In genomic region chr10:98696516-98696915, GRCh38 we compare ENCODE assay signal across 14 cellular contexts.
DNase-seq lines count a peak whose midpoint lies in the region; ATAC-seq and TF ChIP-seq lines count a peak whose summit lies in the region.
"Had no signal": no experiment of that assay in that cellular context is flagged by ENCODE, and none has a peak within 500 bp of the region (broad histone marks: within the 10 kb centered on the region; RNA-seq: fewer than 3 reads in every experiment).

No MANE protein-coding gene starts in this region.

- H2AFZ ChIP-seq in H9 (ENCODE audit: low read length) (no peak overlapping the region), neural progenitor cell (replicated peaks) (peak overlapping the region; percentile 57)

- no peak overlapping the region for H4K5ac ChIP-seq in H9 (ENCODE audit: insufficient read length, low read depth, low read length)

- no peak overlapping the region for H2BK5ac ChIP-seq in H9 (ENCODE audit: insufficient read length, low read length)

- no peak for TF ChIP-seq CTCF in H9 (conservative IDR thresholded peaks at IDR 0.05)
- TF ChIP-seq CTCF in endodermal cell (conservative IDR thresholded peaks at IDR 0.05): no peak
- no peak for TF ChIP-seq CTCF in neural progenitor cell (IDR thresholded peaks at IDR 0.05)

- no peak overlapping the region for H3K56ac ChIP-seq in H9 (ENCODE audit: insufficient read length, low read depth, low read length)

- no peak overlapping the region for H2BK20ac ChIP-seq in H9 (ENCODE audit: low read depth, low read length, poor library complexity, severe bottlenecking)

- DNase-seq in H9 (no peak), SJCRH30 (peak; percentile 83 to 85), endodermal cell (peak; percentile 64), neural progenitor cell (ENCODE audit: low spot score) (peak; percentile 52), NCI-H1048 (lab: John Stamatoyannopoulos, UW) (no peak)
- DNase-seq: Calu3; CD8-positive, alpha-beta T cell; DMS79 treated with DMSO at 0.1 percent for 48 hours; GF-D8 had no signal

- no peak for ATAC-seq in GM21447 (IDR thresholded peaks at IDR 0.05; ENCODE audit: unreplicated experiment)
- ATAC-seq in HG03175 (IDR thresholded peaks at IDR 0.05; ENCODE audit: unreplicated experiment): no peak
- ATAC-seq: CD8-positive, alpha-beta T cell had no signal

- peak overlapping the region; percentile 58 for H3K18ac ChIP-seq in H9 (ENCODE audit: insufficient read length, low read depth, low read length)

- H3K4me3 ChIP-seq in SJCRH30: no peak overlapping the region
- no peak overlapping the region for H3K4me3 ChIP-seq in endodermal cell (ENCODE audit: low read length)
- H3K4me3 ChIP-seq in neural progenitor cell: no peak overlapping the region
- H3K4me3 ChIP-seq: BLaER1 treated with 17β-estradiol and CSF1 and Interleukin-3, amounts not matched to agents 10 nM and 100 nM; HAP-1 had no signal

- peaks cover 3 to 5% of the 10 kb centered on the region in 2 experiments; a peak in 3 of 4 replicates for H3K4me1 Mint-ChIP-seq in H9
- H3K4me1 Mint-ChIP-seq in endodermal cell: peaks cover 3% of the 10 kb centered on the region
- H3K4me1 Mint-ChIP-seq in neural progenitor cell: no peaks in the 10 kb centered on the region
- H3K4me1 Mint-ChIP-seq: B cell had no signal

- H3K79me2 ChIP-seq in H9 (ENCODE audit: insufficient read depth, low read length): no peaks in the 10 kb centered on the region
- no peaks in the 10 kb centered on the region for H3K79me2 ChIP-seq in neural progenitor cell (ENCODE audit: low read depth)

- H3K36me3 ChIP-seq in SJCRH30 (no peaks in the 10 kb centered on the region), endodermal cell (ENCODE audit: control insufficient read depth, insufficient read depth, low read length) (no peaks in the 10 kb centered on the region), neural progenitor cell (no peaks in the 10 kb centered on the region)
- H3K36me3 ChIP-seq: BLaER1 treated with 17β-estradiol and CSF1 and Interleukin-3, amounts not matched to agents 10 nM and 100 nM; HAP-1 had no signal

- H3K9me3 ChIP-seq in H9 (ENCODE audit: control insufficient read depth, low read depth, low read length) (no peaks in the 10 kb centered on the region), SJCRH30 (replicated peaks) (no peaks in the 10 kb centered on the region; the same call in 1 of the 2 replicates), endodermal cell (ENCODE audit: control insufficient read depth, low read length) (no peaks in the 10 kb centered on the region), neural progenitor cell (ENCODE audit: low read depth) (no peaks in the 10 kb centered on the region)
- H3K9me3 ChIP-seq: HAP-1 had no signal

- H3K27ac Mint-ChIP-seq in H9 (no peak overlapping the region), endodermal cell (no peak overlapping the region), neural progenitor cell (no peak overlapping the region)
- H3K27ac Mint-ChIP-seq: B cell; CD8-positive, alpha-beta T cell had no signal

- H2AK5ac ChIP-seq in H9 (ENCODE audit: insufficient read length, low read length): no peak overlapping the region

- H3K27ac ChIP-seq in H9 (ENCODE audit: insufficient read length, low read depth, low read length): no peak overlapping the region
- no peak overlapping the region; the same call in 1 of the 2 replicates for H3K27ac ChIP-seq in SJCRH30
- no peak overlapping the region for H3K27ac ChIP-seq in endodermal cell (ENCODE audit: low read depth, low read length)
- H3K27ac ChIP-seq in neural progenitor cell: no peak overlapping the region
- H3K27ac ChIP-seq: BLaER1 treated with 17β-estradiol and CSF1 and Interleukin-3, amounts not matched to agents 10 nM and 100 nM had no signal

- H3K4me2 ChIP-seq in H9 (ENCODE audit: insufficient read depth, insufficient read length, low read length) (no peak overlapping the region), neural progenitor cell (no peak overlapping the region)
- H3K4me2 ChIP-seq: BLaER1 treated with 17β-estradiol and CSF1 and Interleukin-3, amounts not matched to agents 10 nM and 100 nM had no signal

- no peaks in the 10 kb centered on the region for H3K9me3 Mint-ChIP-seq in H9
- no peaks in the 10 kb centered on the region for H3K9me3 Mint-ChIP-seq in endodermal cell
- no peaks in the 10 kb centered on the region for H3K9me3 Mint-ChIP-seq in neural progenitor cell
- H3K9me3 Mint-ChIP-seq: CD8-positive, alpha-beta T cell had no signal

- H3K36me3 Mint-ChIP-seq in H9 (ENCODE audit: insufficient read depth in 1 of 3, low read depth in 3 of 3) (0 out of 7 replicates have a peak, but pooled peaks cover 0 to 2% (median 0%) of the 10 kb centered on the region in 3 experiments), endodermal cell (ENCODE audit: low read depth) (no peaks in the 10 kb centered on the region), neural progenitor cell (no peaks in the 10 kb centered on the region)
- H3K36me3 Mint-ChIP-seq: CD8-positive, alpha-beta T cell had no signal

- no peak overlapping the region for H4K91ac ChIP-seq in H9 (ENCODE audit: insufficient read length, low read depth, low read length)

- H2BK120ac ChIP-seq in H9 (ENCODE audit: low read depth, low read length, poor library complexity, severe bottlenecking): no peak overlapping the region

- no peak overlapping the region for H3K4ac ChIP-seq in H9 (ENCODE audit: low read depth, low read length)

- no peaks in the 10 kb centered on the region for H3K27me3 ChIP-seq in H9 (ENCODE audit: insufficient read depth, low read length)
- no peaks in the 10 kb centered on the region for H3K27me3 ChIP-seq in SJCRH30
- peaks cover 4% of the 10 kb centered on the region for H3K27me3 ChIP-seq in endodermal cell (ENCODE audit: control insufficient read depth, insufficient read depth, low read length, poor library complexity, severe bottlenecking)
- no peaks in the 10 kb centered on the region for H3K27me3 ChIP-seq in neural progenitor cell
- H3K27me3 ChIP-seq: BLaER1 treated with 17β-estradiol and CSF1 and Interleukin-3, amounts not matched to agents 10 nM and 100 nM had no signal

- no peak overlapping the region for H2BK15ac ChIP-seq in H9 (ENCODE audit: low read depth, low read length)

- H3F3A ChIP-seq in neural progenitor cell (ENCODE audit: low read depth): no peaks in the 10 kb centered on the region

- H3K4me3 Mint-ChIP-seq in H9 (no peak overlapping the region), endodermal cell (no peak overlapping the region), neural progenitor cell (no peak overlapping the region)
- H3K4me3 Mint-ChIP-seq: B cell; CD8-positive, alpha-beta T cell had no signal

- no peaks in the 10 kb centered on the region for H3K23me2 ChIP-seq in H9 (ENCODE audit: insufficient read length, low read depth, low read length, poor library complexity, severe bottlenecking)

- WGBS in H9 (ENCODE audit: extremely low coverage, insufficient read length, low lambda C conversion rate): no CpG with 5 or more reads among the region's 5 CpGs
- 91% methylated on average over 5 of the region's 5 CpGs; no CpG with 5 or more reads in 1 of the 2 experiments for WGBS in endodermal cell (ENCODE audit: insufficient coverage in 1 of 2, insufficient read length in 1 of 2), 2 experiments

- no peak overlapping the region for H4K8ac ChIP-seq in H9 (replicated peaks; ENCODE audit: insufficient read length, low read depth, low read length)

- no peak overlapping the region for H2BK12ac ChIP-seq in H9 (ENCODE audit: insufficient read length, low read depth, low read length)

- H3K27me3 Mint-ChIP-seq in H9 (ENCODE audit: low read depth) (0 out of 2 replicates have a peak, but pooled peaks cover 1% of the 10 kb centered on the region), endodermal cell (ENCODE audit: insufficient read depth) (peaks cover 10% of the 10 kb centered on the region), neural progenitor cell (ENCODE audit: insufficient read depth, low read depth) (no peaks in the 10 kb centered on the region)

- H3K9ac ChIP-seq in H9 (ENCODE audit: extremely low read depth, insufficient read length, low read length) (no peak overlapping the region), endodermal cell (ENCODE audit: extremely low read depth, low read length, poor library complexity, severe bottlenecking) (no peak overlapping the region), neural progenitor cell (no peak overlapping the region)
- H3K9ac ChIP-seq: BLaER1 treated with 17β-estradiol and CSF1 and Interleukin-3, amounts not matched to agents 10 nM and 100 nM had no signal

- H3K23ac ChIP-seq in H9 (ENCODE audit: insufficient read length, low read depth, low read length): no peak overlapping the region

- H4K20me1 ChIP-seq in H9 (ENCODE audit: control insufficient read depth, insufficient read depth, insufficient read length) (no peaks in the 10 kb centered on the region), neural progenitor cell (ENCODE audit: low read depth) (no peaks in the 10 kb centered on the region)
- H4K20me1 ChIP-seq: BLaER1 treated with 17β-estradiol and CSF1 and Interleukin-3, amounts not matched to agents 10 nM and 100 nM had no signal

- H3K4me1 ChIP-seq in H9 (ENCODE audit: insufficient read depth, low read length) (no peaks in the 10 kb centered on the region), SJCRH30 (peaks cover 7% of the 10 kb centered on the region), endodermal cell (ENCODE audit: control insufficient read depth, insufficient read depth, low read length) (peaks cover 6% of the 10 kb centered on the region), neural progenitor cell (peaks cover 9% of the 10 kb centered on the region)
- H3K4me1 ChIP-seq: BLaER1 treated with 17β-estradiol and CSF1 and Interleukin-3, amounts not matched to agents 10 nM and 100 nM; HAP-1 had no signal

- H3T11ph ChIP-seq in H9 (ENCODE audit: low read length): no peak overlapping the region

- H3K14ac ChIP-seq in H9 (ENCODE audit: insufficient read depth, low read length): no peak overlapping the region

- H3K79me1 ChIP-seq in H9 (ENCODE audit: insufficient read depth, low read depth, low read length, poor library complexity, severe bottlenecking): no peaks in the 10 kb centered on the region

Comparison
In these comparisons a context has a peak if more than half of its experiments do, and no peak if none do; other contexts are left out.
1. DNase-seq: peak in SJCRH30 (2 of 2), endodermal cell (single experiment) and neural progenitor cell (single experiment); none in H9 (single experiment) and NCI-H1048 (single experiment).